Comparison of ENCODE assay signal across 29 cellular contexts in the genomic region with DNA sequence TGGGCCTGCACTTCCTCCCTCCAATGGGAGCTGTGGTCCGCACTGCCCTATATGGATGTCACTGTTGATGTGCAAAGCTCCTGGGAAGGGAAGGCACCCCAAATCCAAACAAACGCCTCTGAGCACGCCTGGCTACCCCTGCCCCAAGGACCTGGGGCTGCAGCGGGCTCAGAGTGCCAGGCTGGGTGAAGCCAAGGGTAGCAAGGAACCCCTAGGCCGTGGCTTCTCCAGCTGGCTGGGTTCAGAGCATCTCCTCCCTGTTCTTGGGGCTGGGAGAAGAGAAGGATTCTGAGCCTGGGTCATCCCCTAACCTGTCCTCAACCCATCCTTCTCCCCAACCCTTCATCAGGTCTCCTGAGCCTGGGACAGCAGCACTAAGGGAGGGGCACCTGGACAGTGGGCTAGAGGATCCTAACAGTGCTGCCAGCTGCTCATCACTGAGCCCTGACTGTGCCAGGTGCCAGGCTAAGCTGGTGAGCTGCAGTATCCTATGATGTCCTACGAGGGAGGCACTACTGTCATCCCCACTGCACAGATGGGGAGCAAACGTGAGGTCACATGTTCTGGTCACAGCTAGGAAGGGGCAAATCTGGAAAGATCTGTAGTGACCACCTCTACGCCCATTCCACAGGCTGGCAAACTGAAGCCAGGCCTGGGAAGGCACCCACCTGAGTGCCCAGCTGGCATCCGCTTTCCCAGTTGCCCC. TPM values are rescaled to one million over a fixed set of nuclear protein-coding genes. Genes with fewer than 3 reads are reported as not detected.
DNase-seq lines count a peak whose midpoint lies in the region; ATAC-seq and TF ChIP-seq lines count a peak whose summit lies in the region.
"Had no signal": no experiment of that assay in that cellular context is flagged by ENCODE, and none has a peak within 500 bp of the region (broad histone marks: within the 10 kb centered on the region; RNA-seq: fewer than 3 reads in every experiment).

No MANE protein-coding gene starts in this region.

- no peak for TF ChIP-seq CTCF in activated CD8-positive, alpha-beta T cell treated with anti-CD3 and anti-CD28 coated beads for 36 hours (IDR thresholded peaks at IDR 0.05)
- TF ChIP-seq CTCF in mesothelial cell of epicardium (IDR thresholded peaks at IDR 0.05; ENCODE audit: unreplicated experiment) (no peak), OCI-LY7 (conservative IDR thresholded peaks at IDR 0.05; ENCODE audit: low read length) (no peak)

- H3K36me3 Mint-ChIP-seq in activated naive CD4-positive, alpha-beta T cell treated with anti-CD3 and anti-CD28 coated beads, Interleukin-2, amount 50 U/mL, for 24 hours = no peaks in the 10 kb centered on the region
- peaks cover 0 to 17% of the 10 kb centered on the region in 2 donors for H3K36me3 Mint-ChIP-seq in activated naive CD4-positive, alpha-beta T cell treated with anti-CD3 and anti-CD28 coated beads, Interleukin-2, amount 50 U/mL, for 72 hours
- H3K36me3 Mint-ChIP-seq in activated CD8-positive, alpha-beta T cell treated with anti-CD3 and anti-CD28 coated beads for 36 hours (ENCODE audit: low read depth) = no peaks in the 10 kb centered on the region
- no peaks in the 10 kb centered on the region for H3K36me3 Mint-ChIP-seq in mesothelial cell of epicardium
- H3K36me3 Mint-ChIP-seq in stimulated activated naive B cell treated with anti-CD40 and anti-IgM and Interleukin-4, amounts not matched to agents 10 μg/mL and 1 μg/mL and 100 μg/mL, for 72 hours = no peaks in the 10 kb centered on the region
- H3K36me3 Mint-ChIP-seq: CD4-positive, alpha-beta memory T cell had no signal

- no peak for DNase-seq in activated naive CD4-positive, alpha-beta T cell treated with anti-CD3 and anti-CD28 coated beads, Interleukin-2, amount 50 U/mL, for 72 hours (ENCODE audit: low spot score in 2 of 2)
- DNase-seq in activated CD8-positive, alpha-beta T cell treated with anti-CD3 and anti-CD28 coated beads for 36 hours = peak; percentile 1
- DNase-seq in mesothelial cell of epicardium (ENCODE audit: low spot score in 2 of 2, unreplicated experiment in 2 of 2) = no peak
- no peak for DNase-seq in stimulated activated naive B cell treated with anti-CD40 and anti-IgM and Interleukin-4, amounts not matched to agents 10 μg/mL and 1 μg/mL and 100 μg/mL, for 72 hours
- DNase-seq in NCI-H2029 (lab: John Stamatoyannopoulos, UW) = no peak
- no peak for DNase-seq in OCI-LY7 (ENCODE audit: low spot score)
- DNase-seq: activated CD8-positive, alpha-beta memory T cell treated with anti-CD3 and anti-CD28 coated beads for 24 hours; CD4-positive, alpha-beta memory T cell; cortex of kidney; DMS53; GF-D8; glutamatergic neuron; mammary epithelial cell; MG63; NCI-H1417; NCI-H510A; NK-92 treated with Interleukin-12 subunit alpha and Interleukin-12 subunit beta, amount 100 ng/mL, for 24 hours; right cardiac atrium; stimulated activated CD4-positive, alpha-beta T cell treated with anti-CD3 and anti-CD28 coated beads, Interleukin-15, amount 100 ng/mL, for 24 hours; substantia nigra had no signal

- peak overlapping the region; percentile 14 for H3K27ac Mint-ChIP-seq in activated naive CD4-positive, alpha-beta T cell treated with anti-CD3 and anti-CD28 coated beads, Interleukin-2, amount 50 U/mL, for 24 hours
- H3K27ac Mint-ChIP-seq in activated naive CD4-positive, alpha-beta T cell treated with anti-CD3 and anti-CD28 coated beads, Interleukin-2, amount 50 U/mL, for 72 hours = no peak overlapping the region
- peak overlapping the region; percentile 25 for H3K27ac Mint-ChIP-seq in activated CD8-positive, alpha-beta T cell treated with anti-CD3 and anti-CD28 coated beads for 36 hours
- H3K27ac Mint-ChIP-seq in mesothelial cell of epicardium = peak overlapping the region; percentile 25
- peak overlapping the region; percentile 47 for H3K27ac Mint-ChIP-seq in stimulated activated naive B cell treated with anti-CD40 and anti-IgM and Interleukin-4, amounts not matched to agents 10 μg/mL and 1 μg/mL and 100 μg/mL, for 72 hours

- H3K4me3 Mint-ChIP-seq in activated naive CD4-positive, alpha-beta T cell treated with anti-CD3 and anti-CD28 coated beads, Interleukin-2, amount 50 U/mL, for 24 hours = no peak overlapping the region
- H3K4me3 Mint-ChIP-seq in activated CD8-positive, alpha-beta T cell treated with anti-CD3 and anti-CD28 coated beads for 36 hours = no peak overlapping the region
- H3K4me3 Mint-ChIP-seq in mesothelial cell of epicardium = no peak overlapping the region
- H3K4me3 Mint-ChIP-seq in stimulated activated naive B cell treated with anti-CD40 and anti-IgM and Interleukin-4, amounts not matched to agents 10 μg/mL and 1 μg/mL and 100 μg/mL, for 72 hours = no peak overlapping the region
- H3K4me3 Mint-ChIP-seq: CD4-positive, alpha-beta memory T cell had no signal

- no peaks in the 10 kb centered on the region for H3K27me3 Mint-ChIP-seq in activated naive CD4-positive, alpha-beta T cell treated with anti-CD3 and anti-CD28 coated beads, Interleukin-2, amount 50 U/mL, for 24 hours
- no peaks in the 10 kb centered on the region for H3K27me3 Mint-ChIP-seq in activated CD8-positive, alpha-beta T cell treated with anti-CD3 and anti-CD28 coated beads for 36 hours
- peaks cover 1% of the 10 kb centered on the region for H3K27me3 Mint-ChIP-seq in mesothelial cell of epicardium (ENCODE audit: low read depth)
- no peaks in the 10 kb centered on the region for H3K27me3 Mint-ChIP-seq in stimulated activated naive B cell treated with anti-CD40 and anti-IgM and Interleukin-4, amounts not matched to agents 10 μg/mL and 1 μg/mL and 100 μg/mL, for 72 hours
- H3K27me3 Mint-ChIP-seq: CD4-positive, alpha-beta memory T cell had no signal

- H3K4me2 ChIP-seq in OCI-LY7 (ENCODE audit: low read length) = no peak overlapping the region

- no peaks in the 10 kb centered on the region for H3K9me3 ChIP-seq in OCI-LY7 (ENCODE audit: low read length)
- H3K9me3 ChIP-seq: adrenal gland, breast epithelium, HAP-1, MG63, Peyer's patch, uterus had no signal

- CTCF ChIA-PET in activated CD8-positive, alpha-beta T cell treated with anti-CD3 and anti-CD28 coated beads for 36 hours (lab: Charles Lee) = interaction anchor here (1.1 to 3.8 kb wide), 4 partner anchors 8 to 51 kb away, joined by 3 to 29 read pairs (median 4); no protein-coding TSS in a partner anchor
- CTCF ChIA-PET in OCI-LY7 (lab: Charles Lee; ENCODE audit: unreplicated experiment) = no interaction called here

- H3K79me2 ChIP-seq in OCI-LY7 (ENCODE audit: insufficient read depth, low read depth, low read length) = no peaks in the 10 kb centered on the region

- POLR2A ChIA-PET in activated CD8-positive, alpha-beta T cell treated with anti-CD3 and anti-CD28 coated beads for 36 hours (lab: Charles Lee) = interaction anchor here (0.9 to 1.7 kb wide), 8 partner anchors 9 to 72 kb away, joined by 3 to 9 read pairs (median 4); no protein-coding TSS in a partner anchor
- POLR2A ChIA-PET in OCI-LY7 (lab: Charles Lee) = interaction anchor here (0.5 to 1.3 kb wide), 2 partner anchors 16 to 136 kb away, joined by 3 to 4 read pairs; no protein-coding TSS in a partner anchor

- no peaks in the 10 kb centered on the region for H4K20me1 ChIP-seq in OCI-LY7 (ENCODE audit: insufficient read depth, low read length)

- H2AFZ ChIP-seq in OCI-LY7 (ENCODE audit: low read length) = no peak overlapping the region

- no TSS peak for BruUV-seq in OCI-LY7 (replicated peaks; lab: Mats Ljungman, UMichigan)

- no peak for ATAC-seq in activated naive CD4-positive, alpha-beta T cell treated with anti-CD3 and anti-CD28 coated beads, Interleukin-2, amount 50 U/mL, for 72 hours
- no peak for ATAC-seq in activated CD8-positive, alpha-beta T cell treated with anti-CD3 and anti-CD28 coated beads for 36 hours
- ATAC-seq in stimulated activated naive B cell treated with anti-CD40 and anti-IgM and Interleukin-4, amounts not matched to agents 10 μg/mL and 1 μg/mL and 100 μg/mL, for 72 hours (replicated peaks) = no peak
- no peak for ATAC-seq in HG02571 (IDR thresholded peaks at IDR 0.05; ENCODE audit: unreplicated experiment)
- ATAC-seq: right cardiac atrium had no signal

- intact Hi-C loops in activated CD8-positive, alpha-beta T cell treated with anti-CD3 and anti-CD28 coated beads for 36 hours (cut with micrococcal nuclease) = no loop called here
- intact Hi-C loops in OCI-LY7 (cut with micrococcal nuclease; ENCODE audit: unreplicated experiment) = no loop called here

- no peaks in the 10 kb centered on the region for H3K4me1 ChIP-seq in OCI-LY7 (ENCODE audit: insufficient read depth, low read length, poor library complexity, severe bottlenecking)
- H3K4me1 ChIP-seq: breast epithelium, HAP-1, Peyer's patch, uterus had no signal

- no peaks in the 10 kb centered on the region for H3K36me3 ChIP-seq in OCI-LY7 (ENCODE audit: insufficient read depth, low read length)
- H3K36me3 ChIP-seq: adrenal gland, breast epithelium, HAP-1, MG63, Peyer's patch, uterus had no signal

- no peaks in the 10 kb centered on the region for H3K9me2 ChIP-seq in OCI-LY7 (ENCODE audit: insufficient read depth, low read length)

- no peak overlapping the region for H3K4me3 ChIP-seq in OCI-LY7 (ENCODE audit: low read depth, low read length, poor library complexity, severe bottlenecking)
- H3K4me3 ChIP-seq: adrenal gland, breast epithelium, HAP-1, MG63, Peyer's patch, uterus had no signal

- no peak overlapping the region for H3K27ac ChIP-seq in OCI-LY7 (ENCODE audit: low read depth, low read length, poor library complexity, severe bottlenecking)
- H3K27ac ChIP-seq: adrenal gland, breast epithelium, Peyer's patch, uterus had no signal

- H3K4me1 Mint-ChIP-seq in activated naive CD4-positive, alpha-beta T cell treated with anti-CD3 and anti-CD28 coated beads, Interleukin-2, amount 50 U/mL, for 24 hours = peaks cover 70% of the 10 kb centered on the region
- peaks cover 53% of the 10 kb centered on the region for H3K4me1 Mint-ChIP-seq in activated CD8-positive, alpha-beta T cell treated with anti-CD3 and anti-CD28 coated beads for 36 hours (ENCODE audit: low read depth)
- peaks cover 40% of the 10 kb centered on the region for H3K4me1 Mint-ChIP-seq in mesothelial cell of epicardium
- H3K4me1 Mint-ChIP-seq in stimulated activated naive B cell treated with anti-CD40 and anti-IgM and Interleukin-4, amounts not matched to agents 10 μg/mL and 1 μg/mL and 100 μg/mL, for 72 hours = peaks cover 17 to 24% of the 10 kb centered on the region in 2 donors

- no peaks in the 10 kb centered on the region for H3K9me3 Mint-ChIP-seq in activated naive CD4-positive, alpha-beta T cell treated with anti-CD3 and anti-CD28 coated beads, Interleukin-2, amount 50 U/mL, for 24 hours
- H3K9me3 Mint-ChIP-seq in activated naive CD4-positive, alpha-beta T cell treated with anti-CD3 and anti-CD28 coated beads, Interleukin-2, amount 50 U/mL, for 72 hours = no peaks in the 10 kb centered on the region
- no peaks in the 10 kb centered on the region for H3K9me3 Mint-ChIP-seq in activated CD8-positive, alpha-beta T cell treated with anti-CD3 and anti-CD28 coated beads for 36 hours
- no peaks in the 10 kb centered on the region for H3K9me3 Mint-ChIP-seq in mesothelial cell of epicardium
- H3K9me3 Mint-ChIP-seq in stimulated activated naive B cell treated with anti-CD40 and anti-IgM and Interleukin-4, amounts not matched to agents 10 μg/mL and 1 μg/mL and 100 μg/mL, for 72 hours = no peaks in the 10 kb centered on the region
- H3K9me3 Mint-ChIP-seq: CD4-positive, alpha-beta memory T cell had no signal

RNA-seq across cellular contexts. Expression of a gene that starts 3.0 kb away (rescaled TPM):
- total RNA-seq in activated naive CD4-positive, alpha-beta T cell treated with anti-CD3 and anti-CD28 coated beads, Interleukin-2, amount 50 U/mL, for 72 hours = 10 to 100 TPM in 1 of 2 donors, 1 to 10 TPM in 1; 5.2 to 28.1 TPM
- total RNA-seq in activated CD8-positive, alpha-beta T cell treated with anti-CD3 and anti-CD28 coated beads for 36 hours = 1 to 10 TPM; 7.9 to 8.5 TPM
- 0.61 to 0.82 TPM (median 0.69 TPM) in 3 replicates for total RNA-seq in mesothelial cell of epicardium
- 0.05 and 0.25 TPM in 2 replicates for total RNA-seq in OCI-LY7 (2014; rRNA removed; shearing (Covaris generic))
- 0.30 TPM in 2 replicates for total RNA-seq in OCI-LY7 (2022)
- total RNA-seq: breast epithelium, mammary epithelial cell, osteocyte, Peyer's patch, right cardiac atrium, SK-MEL-5 had no signal

RNA-seq across cellular contexts. Expression of a gene that starts 21.2 kb away (rescaled TPM):
- 10 to 100 TPM; 13.8 to 14.5 TPM for total RNA-seq in activated naive CD4-positive, alpha-beta T cell treated with anti-CD3 and anti-CD28 coated beads, Interleukin-2, amount 50 U/mL, for 72 hours
- 1 to 10 TPM; 6.4 TPM for total RNA-seq in activated CD8-positive, alpha-beta T cell treated with anti-CD3 and anti-CD28 coated beads for 36 hours
- 51.8 to 58.3 TPM (median 54.1 TPM) in 3 replicates for total RNA-seq in mesothelial cell of epicardium
- 6.8 and 7.3 TPM in 2 replicates for total RNA-seq in OCI-LY7 (2014; rRNA removed; shearing (Covaris generic))
- total RNA-seq in OCI-LY7 (2022) = 18.7 and 19.6 TPM in 2 replicates

RNA-seq across cellular contexts. Expression of a gene that starts 34.8 kb away (rescaled TPM):
- 100 to 1,000 TPM; 655 to 769 TPM for total RNA-seq in activated naive CD4-positive, alpha-beta T cell treated with anti-CD3 and anti-CD28 coated beads, Interleukin-2, amount 50 U/mL, for 72 hours
- 100 to 1,000 TPM; 699 to 717 TPM for total RNA-seq in activated CD8-positive, alpha-beta T cell treated with anti-CD3 and anti-CD28 coated beads for 36 hours
- total RNA-seq in mesothelial cell of epicardium (6.3 to 6.5 TPM (median 6.4 TPM) in 3 replicates), OCI-LY7 (2022) (321 and 331 TPM in 2 replicates)
- total RNA-seq in OCI-LY7 (2014; rRNA removed; shearing (Covaris generic)) = 91.5 and 142 TPM in 2 replicates
- total RNA-seq: osteocyte, SK-MEL-5 had no signal

RNA-seq across cellular contexts. Expression of a gene that starts 59.6 kb away (rescaled TPM):
- total RNA-seq in activated naive CD4-positive, alpha-beta T cell treated with anti-CD3 and anti-CD28 coated beads, Interleukin-2, amount 50 U/mL, for 72 hours = 100 to 1,000 TPM; 170 to 253 TPM
- total RNA-seq in activated CD8-positive, alpha-beta T cell treated with anti-CD3 and anti-CD28 coated beads for 36 hours = 100 to 1,000 TPM; 263 to 268 TPM
- total RNA-seq in mesothelial cell of epicardium (1.6 to 2.1 TPM (median 1.7 TPM) in 3 replicates), OCI-LY7 (2022) (not detected in 2 replicates)
- total RNA-seq in OCI-LY7 (2014; rRNA removed; shearing (Covaris generic)) = not detected in 2 replicates
- total RNA-seq: osteocyte, SK-MEL-5 had no signal

Comparison
In these comparisons a context has a peak if more than half of its experiments do, and no peak if none do; other contexts are left out.
1. H3K27ac Mint-ChIP-seq: peak in activated naive CD4-positive, alpha-beta T cell treated with anti-CD3 and anti-CD28 coated beads, Interleukin-2, amount 50 U/mL, for 24 hours (single experiment), activated CD8-positive, alpha-beta T cell treated with anti-CD3 and anti-CD28 coated beads for 36 hours (single experiment), mesothelial cell of epicardium (single experiment) and stimulated activated naive B cell treated with anti-CD40 and anti-IgM and Interleukin-4, amounts not matched to agents 10 μg/mL and 1 μg/mL and 100 μg/mL, for 72 hours (single experiment); none in activated naive CD4-positive, alpha-beta T cell treated with anti-CD3 and anti-CD28 coated beads, Interleukin-2, amount 50 U/mL, for 72 hours (0 of 2).
2. RNA of a gene that starts 34.8 kb away (total RNA-seq): 655 to 769 TPM in activated naive CD4-positive, alpha-beta T cell treated with anti-CD3 and anti-CD28 coated beads, Interleukin-2, amount 50 U/mL, for 72 hours, 699 to 717 TPM in activated CD8-positive, alpha-beta T cell treated with anti-CD3 and anti-CD28 coated beads for 36 hours and 91.5 to 331 TPM in OCI-LY7; 6.3 to 6.5 TPM in mesothelial cell of epicardium; every median in the first group is over 10 times any median in the second.